Comparison of ENCODE assay signal across 35 cellular contexts in genomic region chr3:31425401-31425800, GRCh38.
"Had no signal": no experiment of that assay in that cellular context is flagged by ENCODE, and none has a peak within 500 bp of the region (broad histone marks: within the 10 kb centered on the region; RNA-seq: fewer than 3 reads in every experiment).

No MANE protein-coding gene starts in this region.

- H3K4me3 ChIP-seq: MG63 had no signal

- H3K27me3 ChIP-seq: MG63 had no signal

- H3K9me3 ChIP-seq: MG63 had no signal

- H3K4me2 ChIP-seq: KMS-11 had no signal

- H3K36me3 ChIP-seq: MG63 had no signal

- H3K27ac ChIP-seq: KMS-11 had no signal

- H3K9ac ChIP-seq: KMS-11 had no signal

- DNase-seq: Karpas-422, Kasumi-1, MG63, MV-4-11, NCI-H1048, NCI-H1092, NCI-H1092 treated with DMSO at 0.1 percent for 48 hours, NCI-H1105, NCI-H1105 treated with DMSO at 0.1 percent for 48 hours, NCI-H1417, NCI-H1417 treated with DMSO at 0.1 percent for 48 hours, NCI-H1436, NCI-H1436 treated with DMSO at 0.1 percent for 48 hours, NCI-H146, NCI-H1694, NCI-H1694 treated with DMSO at 0.1 percent for 48 hours, NCI-H187, NCI-H187 treated with DMSO at 0.1 percent for 48 hours, NCI-H1930, NCI-H2029, NCI-H2029 treated with DMSO at 0.1 percent for 48 hours, NCI-H2081, NCI-H2081 treated with DMSO at 0.1 percent for 48 hours, NCI-H2107, NCI-H2171, NCI-H2171 treated with DMSO at 0.1 percent for 48 hours, NCI-H2227 treated with DMSO at 0.1 percent for 48 hours, NCI-H226, NCI-H345, NCI-H446, NCI-H446 treated with DMSO at 0.1 percent for 48 hours, NCI-H510A, NCI-H510A treated with DMSO at 0.1 percent for 48 hours, NCI-H524 treated with DMSO at 0.1 percent for 48 hours had no signal
